8 cellular contexts compared by ENCODE assay signal in the genomic region with DNA sequence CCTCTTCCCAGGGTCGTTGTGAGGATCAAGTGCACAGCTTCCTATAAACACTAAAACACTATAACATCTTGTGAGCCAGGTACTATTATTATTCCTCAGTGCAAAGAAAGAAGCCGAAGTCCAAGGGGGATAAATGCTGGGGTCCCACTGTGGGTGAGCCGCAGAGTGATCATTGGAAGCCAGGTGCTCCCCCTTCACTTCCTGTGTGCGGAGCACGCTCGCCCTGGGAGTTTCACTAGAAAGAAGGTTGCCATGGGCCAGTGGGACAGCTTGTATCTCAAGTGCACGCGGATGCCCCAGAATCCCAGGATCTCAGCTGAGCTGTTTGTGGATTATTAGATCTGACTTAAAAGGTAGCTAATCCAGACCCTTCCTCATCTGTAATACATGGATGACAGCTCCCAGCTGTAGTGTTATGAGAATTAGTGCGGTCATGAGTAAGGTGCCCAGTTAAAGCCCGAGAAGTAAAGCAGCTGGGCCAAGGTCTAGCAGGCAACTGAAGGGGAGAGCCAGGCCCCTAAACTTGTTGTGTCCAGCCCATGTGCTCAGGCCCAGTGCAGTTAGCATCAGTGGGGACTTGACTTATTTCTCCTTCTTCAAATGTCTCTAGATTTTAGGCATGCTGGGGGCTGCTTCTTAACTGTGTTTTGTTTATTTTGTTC. TPM values are rescaled to one million over a fixed set of nuclear protein-coding genes. Genes with fewer than 3 reads are reported as not detected.
DNase-seq lines count a peak whose midpoint lies in the region; ATAC-seq and TF ChIP-seq lines count a peak whose summit lies in the region.

No MANE protein-coding gene starts in this region.

- H3K4me3 Mint-ChIP-seq in HFFc6 (peak overlapping the region; percentile 94), MCF 10A (ENCODE audit: unreplicated experiment) (peak overlapping the region; percentile 93)

- CTCF ChIA-PET in MCF 10A (lab: Yijun Ruan, JAX) = interaction anchor here (1.0 kb wide), 1 partner anchor 24 kb away, joined by 3 read pairs; the partner anchor contains the start of gene TOMM22

- TF ChIP-seq CTCF in HFFc6 (IDR thresholded peaks at IDR 0.05) (no peak), SU-DHL-6 (IDR thresholded peaks at IDR 0.05; ENCODE audit: insufficient read depth, low read length, poor library complexity, severe bottlenecking) (no peak), MCF 10A (IDR thresholded peaks at IDR 0.05; ENCODE audit: unreplicated experiment) (no peak), liver (IDR thresholded peaks at IDR 0.05; ENCODE audit: low read depth, low read length, missing input control) (no peak)

- H3K36me3 Mint-ChIP-seq in HFFc6 (ENCODE audit: low read depth) = no peaks in the 10 kb centered on the region
- peaks cover 15% of the 10 kb centered on the region for H3K36me3 Mint-ChIP-seq in MCF 10A (ENCODE audit: insufficient read depth, unreplicated experiment)

- H3K79me2 ChIP-seq in SU-DHL-6 (ENCODE audit: insufficient read depth, low read length) = no peaks in the 10 kb centered on the region

- H3K9ac ChIP-seq in SU-DHL-6 (ENCODE audit: low read length) = peak overlapping the region; percentile 74
- peak overlapping the region; percentile 71 to 90 for H3K9ac ChIP-seq in liver (ENCODE audit: low read depth in 1 of 2, low read length in 2 of 2)

- WGBS in liver = 29% methylated on average over 10 of the region's 10 CpGs

- BruUV-seq in MCF 10A (replicated peaks; lab: Mats Ljungman, UMichigan) = no TSS peak

- H3K27me3 ChIP-seq in SU-DHL-6 (ENCODE audit: low read length) = no peaks in the 10 kb centered on the region
- H3K27me3 ChIP-seq in liver (ENCODE audit: control insufficient read depth in 4 of 4, insufficient read depth in 4 of 4, low read length in 3 of 4) = no peaks in the 10 kb centered on the region

- peak; percentile 29 for DNase-seq in Daoy (ENCODE audit: low read depth)
- DNase-seq in HFFc6 = no peak
- peak; percentile 36 for DNase-seq in MCF 10A (ENCODE audit: unreplicated experiment)
- DNase-seq in stimulated activated CD8-positive, alpha-beta memory T cell treated with anti-CD3 and anti-CD28 coated beads, Interleukin-7, amount 100 ng/mL, for 4 hours (ENCODE audit: low read depth in 2 of 2) = peak; percentile 9 to 13
- no peak for DNase-seq in DMS79 (lab: John Stamatoyannopoulos, UW)

- H4K20me1 ChIP-seq in SU-DHL-6 (ENCODE audit: low read depth, low read length) = no peaks in the 10 kb centered on the region

- H3K27me3 Mint-ChIP-seq in HFFc6 (ENCODE audit: insufficient read depth) = no peaks in the 10 kb centered on the region; the same call in 1 of the 2 replicates
- no peaks in the 10 kb centered on the region for H3K27me3 Mint-ChIP-seq in MCF 10A (ENCODE audit: insufficient read depth, unreplicated experiment)

- intact Hi-C loops in MCF 10A (cut with micrococcal nuclease) = loop anchor here (2.0 to 10.0 kb wide), 2 partner anchors 49 to 153 kb away; partner anchors contain the start of gene DDX17

- peak overlapping the region; percentile 100 for H3K27ac Mint-ChIP-seq in HFFc6
- peak overlapping the region; percentile 100 for H3K27ac Mint-ChIP-seq in MCF 10A (ENCODE audit: low read depth, unreplicated experiment)

- no peak for ATAC-seq in HG02642 (IDR thresholded peaks at IDR 0.05; ENCODE audit: poor library complexity, unreplicated experiment)

- H3K4me1 ChIP-seq in liver (ENCODE audit: control insufficient read depth in 4 of 4, insufficient read depth in 4 of 4, low read length in 3 of 4) = peaks cover 5 to 16% (median 8%) of the 10 kb centered on the region in 4 donors

- peak overlapping the region; percentile 92 for H3K4me2 ChIP-seq in SU-DHL-6 (ENCODE audit: low read depth, low read length, poor library complexity, severe bottlenecking)

- no peaks in the 10 kb centered on the region for H3K9me2 ChIP-seq in SU-DHL-6 (replicated peaks; ENCODE audit: insufficient read depth, low read length)

- peaks cover 4% of the 10 kb centered on the region; the same call in 1 of the 2 replicates for H3F3A ChIP-seq in SU-DHL-6 (ENCODE audit: insufficient read depth)

- H3K9me3 Mint-ChIP-seq in HFFc6 (no peaks in the 10 kb centered on the region), MCF 10A (ENCODE audit: unreplicated experiment) (no peaks in the 10 kb centered on the region)

- H3K9me3 ChIP-seq in SU-DHL-6 (ENCODE audit: insufficient read depth, low read length) = no peaks in the 10 kb centered on the region
- no peaks in the 10 kb centered on the region for H3K9me3 ChIP-seq in liver (ENCODE audit: control insufficient read depth in 4 of 4, low read length in 3 of 4)

- no peak for TF ChIP-seq RAD21 in liver (IDR thresholded peaks at IDR 0.05)

- POLR2A ChIA-PET in MCF 10A (lab: Yijun Ruan, JAX) = interaction anchor here (0.5 to 3.2 kb wide), 14 partner anchors 10 to 855 kb away, joined by 3 to 38 read pairs (median 6); partner anchors contain the start of genes GTPBP1, JOSD1 and TOMM22

- H3K4me1 Mint-ChIP-seq in HFFc6 (ENCODE audit: low read depth) (peaks cover 17% of the 10 kb centered on the region), MCF 10A (ENCODE audit: insufficient read depth, unreplicated experiment) (no peaks in the 10 kb centered on the region)

- H3K36me3 ChIP-seq in SU-DHL-6 (ENCODE audit: low read length) (no peaks in the 10 kb centered on the region), liver (ENCODE audit: control insufficient read depth in 4 of 4, insufficient read depth in 3 of 4, low read depth in 1 of 4, low read length in 3 of 4) (no peaks in the 10 kb centered on the region)

- H3K4me3 ChIP-seq in SU-DHL-6 (ENCODE audit: insufficient read depth, low read length, poor library complexity, severe bottlenecking) (peak overlapping the region; percentile 88), liver (ENCODE audit: low read depth in 1 of 3, low read length in 3 of 3) (peak overlapping the region; percentile 75 to 85 (median 81))

- H3K27ac ChIP-seq in SU-DHL-6 (ENCODE audit: low read depth, low read length) (0 out of 2 replicates have a peak overlapping the region, but pooled peaks have one; percentile 68), liver (ENCODE audit: low read depth in 1 of 2, low read length in 2 of 2) (no peak overlapping the region)

- peak overlapping the region; percentile 98 for H2AFZ ChIP-seq in SU-DHL-6 (ENCODE audit: low read depth, low read length, severe bottlenecking)

TF ChIP-seq in liver, 16 proteins besides CTCF, POLR2A, EP300 and RAD21 (continues in another document):
- no peak for TF ChIP-seq SP1 (IDR thresholded peaks at IDR 0.05)
- no peak for TF ChIP-seq HNF4G (IDR thresholded peaks at IDR 0.05)
- TF ChIP-seq FOXA1 (IDR thresholded peaks at IDR 0.05) = no peak
- no peak for TF ChIP-seq HNF4A (conservative IDR thresholded peaks at IDR 0.05)
- TF ChIP-seq, protein P1, sequence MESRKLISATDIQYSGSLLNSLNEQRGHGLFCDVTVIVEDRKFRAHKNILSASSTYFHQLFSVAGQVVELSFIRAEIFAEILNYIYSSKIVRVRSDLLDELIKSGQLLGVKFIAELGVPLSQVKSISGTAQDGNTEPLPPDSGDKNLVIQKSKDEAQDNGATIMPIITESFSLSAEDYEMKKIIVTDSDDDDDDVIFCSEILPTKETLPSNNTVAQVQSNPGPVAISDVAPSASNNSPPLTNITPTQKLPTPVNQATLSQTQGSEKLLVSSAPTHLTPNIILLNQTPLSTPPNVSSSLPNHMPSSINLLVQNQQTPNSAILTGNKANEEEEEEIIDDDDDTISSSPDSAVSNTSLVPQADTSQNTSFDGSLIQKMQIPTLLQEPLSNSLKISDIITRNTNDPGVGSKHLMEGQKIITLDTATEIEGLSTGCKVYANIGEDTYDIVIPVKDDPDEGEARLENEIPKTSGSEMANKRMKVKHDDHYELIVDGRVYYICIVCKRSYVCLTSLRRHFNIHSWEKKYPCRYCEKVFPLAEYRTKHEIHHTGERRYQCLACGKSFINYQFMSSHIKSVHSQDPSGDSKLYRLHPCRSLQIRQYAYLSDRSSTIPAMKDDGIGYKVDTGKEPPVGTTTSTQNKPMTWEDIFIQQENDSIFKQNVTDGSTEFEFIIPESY (IDR thresholded peaks at IDR 0.05) = no peak

RNA-seq across cellular contexts. Expression of gene CBY1, which starts 0.9 kb away (rescaled TPM):
- total RNA-seq in Daoy (2014; rRNA removed; shearing (Covaris generic)) = 11.9 and 21.8 TPM in 2 replicates
- 10 to 100 TPM; 21.9 to 32.4 (median 25.9) TPM for total RNA-seq in HFFc6 (2021; fragmentation: NEBNext Ultra II Directional; extraction: Animal tissue kit (Norgen Biotek cat#: 25700))
- total RNA-seq in MCF 10A (2022) = 40.6 and 42.1 TPM in 2 replicates
- 1 to 10 TPM; 6.3 to 8.6 TPM for total RNA-seq in liver
- polyA plus RNA-seq in liver = 10 to 100 TPM in 1 of 2 donors, 1 to 10 TPM in 1; 9.3 to 14.9 TPM

RNA-seq across cellular contexts. Expression of gene FAM227A, which starts 1.2 kb away (rescaled TPM):
- total RNA-seq in Daoy (2014; rRNA removed; shearing (Covaris generic)) = 0.06 and 0.80 TPM in 2 replicates
- total RNA-seq in HFFc6 (2021; fragmentation: NEBNext Ultra II Directional; extraction: Animal tissue kit (Norgen Biotek cat#: 25700)) = under 1 TPM; 0.41 to 0.88 (median 0.80) TPM
- total RNA-seq in MCF 10A (2022) = 2.3 and 2.6 TPM in 2 replicates
- under 1 TPM; 0.05 to 0.42 TPM for total RNA-seq in liver
- under 1 TPM; 0.01 to 0.03 TPM for polyA plus RNA-seq in liver

RNA-seq across cellular contexts. Expression of gene TOMM22, which starts 24.4 kb away (rescaled TPM):
- total RNA-seq in Daoy (2014; rRNA removed; shearing (Covaris generic)) = 70.4 and 79.0 TPM in 2 replicates
- total RNA-seq in HFFc6 (2021; fragmentation: NEBNext Ultra II Directional; extraction: Animal tissue kit (Norgen Biotek cat#: 25700)) = 100 to 1,000 TPM; 121 to 141 (median 132) TPM
- total RNA-seq in MCF 10A (2022) = 60.4 and 71.5 TPM in 2 replicates
- total RNA-seq in liver = 10 to 100 TPM; 20.2 to 20.8 TPM
- polyA plus RNA-seq in liver = 10 to 100 TPM; 21.9 to 44.3 TPM

RNA-seq across cellular contexts. Expression of gene JOSD1, which starts 43.4 kb away (rescaled TPM):
- total RNA-seq in Daoy (2014; rRNA removed; shearing (Covaris generic)) = 45.2 and 51.5 TPM in 2 replicates
- 10 to 100 TPM; 37.8 to 44.6 (median 41.0) TPM for total RNA-seq in HFFc6 (2021; fragmentation: NEBNext Ultra II Directional; extraction: Animal tissue kit (Norgen Biotek cat#: 25700))
- total RNA-seq in MCF 10A (2022) (84.9 and 86.9 TPM in 2 replicates), liver (10 to 100 TPM; 15.6 to 20.6 TPM)
- 10 to 100 TPM in 1 of 2 donors, 1 to 10 TPM in 1; 3.4 to 13.8 TPM for polyA plus RNA-seq in liver

RNA-seq across cellular contexts. Expression of gene GTPBP1, which starts 48.4 kb away (rescaled TPM):
- 16.5 and 23.5 TPM in 2 replicates for total RNA-seq in Daoy (2014; rRNA removed; shearing (Covaris generic))
- 10 to 100 TPM; 32.1 to 40.8 (median 38.4) TPM for total RNA-seq in HFFc6 (2021; fragmentation: NEBNext Ultra II Directional; extraction: Animal tissue kit (Norgen Biotek cat#: 25700))
- 62.5 and 66.4 TPM in 2 replicates for total RNA-seq in MCF 10A (2022)
- 10 to 100 TPM; 24.3 to 56.3 TPM for total RNA-seq in liver
- 1 to 10 TPM; 5.3 to 7.8 TPM for polyA plus RNA-seq in liver

Comparison
In these comparisons a context has a peak if more than half of its experiments do, and no peak if none do; other contexts are left out.
1. DNase-seq: peak in Daoy (single experiment), MCF 10A (single experiment) and stimulated activated CD8-positive, alpha-beta memory T cell treated with anti-CD3 and anti-CD28 coated beads, Interleukin-7, amount 100 ng/mL, for 4 hours (2 of 2); none in HFFc6 (single experiment) and DMS79 (single experiment).